8 cellular contexts compared by ENCODE assay signal in the genomic region with DNA sequence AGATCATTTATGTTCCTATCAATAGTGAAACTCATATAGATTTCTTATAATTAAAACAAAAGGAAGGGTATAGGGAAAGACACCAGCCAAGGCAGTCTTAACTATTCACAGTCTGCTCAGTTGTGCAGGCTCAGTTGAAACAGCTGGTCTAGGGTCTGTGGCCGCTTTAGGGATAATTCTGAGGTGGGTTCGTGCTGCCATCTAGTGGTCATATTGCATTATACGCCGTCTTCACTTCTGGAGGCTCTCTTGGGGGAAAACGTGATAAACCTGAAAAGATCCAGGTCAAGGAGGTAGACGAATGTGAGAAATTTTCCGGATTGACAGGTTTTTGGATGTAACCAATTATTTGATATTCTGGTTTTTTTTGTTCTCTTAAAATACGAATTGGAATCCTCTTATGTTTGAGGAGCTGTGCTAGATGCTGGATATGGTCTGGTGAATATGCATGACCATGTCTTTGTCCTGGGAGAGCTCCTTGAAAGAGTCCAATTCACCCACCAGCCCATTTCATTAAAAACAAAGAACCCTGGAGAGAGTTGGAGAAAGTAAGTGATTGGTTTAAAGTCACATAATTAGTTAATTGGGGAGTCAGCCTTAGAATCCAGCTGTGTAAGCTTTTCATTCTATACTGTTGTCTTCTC.
DNase-seq lines count a peak whose midpoint lies in the region; ATAC-seq lines count a peak whose summit lies in the region.

No MANE protein-coding gene starts in this region.

- peaks cover 32 to 36% of the 10 kb centered on the region in 2 donors for H3K27me3 Mint-ChIP-seq in stimulated activated naive B cell treated with anti-CD40 and anti-IgM and Interleukin-4, amounts not matched to agents 10 μg/mL and 1 μg/mL and 100 μg/mL, for 72 hours

- no peak overlapping the region for H3K27ac Mint-ChIP-seq in stimulated activated naive B cell treated with anti-CD40 and anti-IgM and Interleukin-4, amounts not matched to agents 10 μg/mL and 1 μg/mL and 100 μg/mL, for 72 hours

- DNase-seq in COLO829 (ENCODE audit: low spot score), result peak; percentile 56
- peak; percentile 92 for DNase-seq in NCI-H82 (lab: John Stamatoyannopoulos, UW)
- DNase-seq in activated CD8-positive, alpha-beta memory T cell treated with anti-CD3 and anti-CD28 coated beads for 4 hours (ENCODE audit: low read depth in 2 of 2), result peak; percentile 22
- DNase-seq in epidermal melanocyte (ENCODE audit: insufficient read length, low spot score), result peak; percentile 44
- peak; percentile 43 for DNase-seq in mucosa of gallbladder (ENCODE audit: low spot score)
- peak; percentile 18 for DNase-seq in stimulated activated naive B cell treated with anti-CD40 and anti-IgM and Interleukin-4, amounts not matched to agents 10 μg/mL and 1 μg/mL and 100 μg/mL, for 72 hours

- H3K36me3 Mint-ChIP-seq in stimulated activated naive B cell treated with anti-CD40 and anti-IgM and Interleukin-4, amounts not matched to agents 10 μg/mL and 1 μg/mL and 100 μg/mL, for 72 hours, result no peaks in the 10 kb centered on the region

- ATAC-seq in GM19438 (IDR thresholded peaks at IDR 0.05; ENCODE audit: low read depth, unreplicated experiment), result peak; percentile 94
- ATAC-seq in HG03460 (IDR thresholded peaks at IDR 0.05; ENCODE audit: unreplicated experiment), result peak; percentile 91
- peak; percentile 81 to 86 for ATAC-seq in stimulated activated naive B cell treated with anti-CD40 and anti-IgM and Interleukin-4, amounts not matched to agents 10 μg/mL and 1 μg/mL and 100 μg/mL, for 72 hours (replicated peaks)

- peaks cover 4 to 6% of the 10 kb centered on the region in 2 donors for H3K4me1 Mint-ChIP-seq in stimulated activated naive B cell treated with anti-CD40 and anti-IgM and Interleukin-4, amounts not matched to agents 10 μg/mL and 1 μg/mL and 100 μg/mL, for 72 hours

- H3K4me3 Mint-ChIP-seq in stimulated activated naive B cell treated with anti-CD40 and anti-IgM and Interleukin-4, amounts not matched to agents 10 μg/mL and 1 μg/mL and 100 μg/mL, for 72 hours, result no peak overlapping the region

- H3K9me3 Mint-ChIP-seq in stimulated activated naive B cell treated with anti-CD40 and anti-IgM and Interleukin-4, amounts not matched to agents 10 μg/mL and 1 μg/mL and 100 μg/mL, for 72 hours, result no peaks in the 10 kb centered on the region

Comparison
In these comparisons a context has a peak if more than half of its experiments do, and no peak if none do; other contexts are left out.
1. Peak in every context shown above with its lines: DNase-seq and ATAC-seq.
2. DNase-seq: peak in every context shown above with its lines; median percentile 92 in NCI-H82; 56 in COLO829; 44 in epidermal melanocyte; 43 in mucosa of gallbladder; 22 in activated CD8-positive, alpha-beta memory T cell treated with anti-CD3 and anti-CD28 coated beads for 4 hours; 18 in stimulated activated naive B cell treated with anti-CD40 and anti-IgM and Interleukin-4, amounts not matched to agents 10 μg/mL and 1 μg/mL and 100 μg/mL, for 72 hours.